In genomic region chr19:53254451-53255341, GRCh38 we compare ENCODE assay signal across 8 cellular contexts. TPM values are rescaled to one million over a fixed set of nuclear protein-coding genes. Genes with fewer than 3 reads are reported as not detected.
DNase-seq lines count a peak whose midpoint lies in the region; ATAC-seq and TF ChIP-seq lines count a peak whose summit lies in the region.

ZNF677 (minus strand) TSS chr19:53254873; CDS start chr19:53251550, 3,323 bp downstream.

- TF ChIP-seq CTCF in BJ (IDR thresholded peaks at IDR 0.05; ENCODE audit: insufficient read depth, low read depth, low read length) (no peak), lung (IDR thresholded peaks at IDR 0.05; ENCODE audit: control extremely low read depth, extremely low read depth) (no peak)

- peak within 1 kb of the TSS; percentile 92 for H3K4me3 ChIP-seq in BJ (ENCODE audit: low read depth, low read length)
- peak within 1 kb of the TSS; percentile 46 for H3K4me3 ChIP-seq in MG63
- peak within 1 kb of the TSS; percentile 77 for H3K4me3 ChIP-seq in lung

- peak; percentile 22 for DNase-seq in BJ (ENCODE audit: low read depth)
- DNase-seq in MG63: peak; percentile 60
- DNase-seq in activated CD8-positive, alpha-beta memory T cell treated with anti-CD3 and anti-CD28 coated beads for 24 hours: peak; percentile 90
- peak; percentile 72 for DNase-seq in effector CD8-positive, alpha-beta T cell (lab: John Stamatoyannopoulos, UW)
- peak; percentile 88 for DNase-seq in lung (ENCODE audit: low spot score)
- DNase-seq in stimulated activated CD4-positive, alpha-beta T cell treated with anti-CD3 and anti-CD28 coated beads, Interleukin-2, amount 100 ng/mL, for 48 hours: peak; percentile 57 to 74
- DNase-seq in NCI-H2107 treated with DMSO at 0.1 percent for 48 hours (lab: John Stamatoyannopoulos, UW; ENCODE audit: unreplicated experiment): no peak

- no peaks in the 10 kb centered on the region for H3K27me3 ChIP-seq in BJ (ENCODE audit: control insufficient read depth, insufficient read depth, low read length)
- no peaks in the 10 kb centered on the region for H3K27me3 ChIP-seq in MG63
- no peaks in the 10 kb centered on the region for H3K27me3 ChIP-seq in lung (ENCODE audit: control insufficient read depth, insufficient read depth)

- H3K4me1 ChIP-seq in lung (ENCODE audit: control insufficient read depth in 2 of 2, insufficient read depth in 2 of 2, low read length in 2 of 2): peaks cover 0 to 2% of the 10 kb centered on the region in 2 donors

- ATAC-seq in lung (ENCODE audit: insufficient read depth, low FRiP score) (peak; percentile 96), HG03439 (IDR thresholded peaks at IDR 0.05; ENCODE audit: unreplicated experiment) (no peak)

- H3K36me3 ChIP-seq in BJ (ENCODE audit: control insufficient read depth, insufficient read depth, low read length) (peaks cover 3% of the 10 kb centered on the region; the same call in 1 of the 2 replicates), MG63 (no peaks in the 10 kb centered on the region), lung (ENCODE audit: control insufficient read depth in 2 of 2, insufficient read depth in 2 of 2, low read length in 2 of 2) (peaks cover 7 to 14% of the 10 kb centered on the region in 2 donors)

- CTCF ChIA-PET in BJ (lab: Yijun Ruan, JAX): no interaction called here

- H3K27ac ChIP-seq in lung (ENCODE audit: low read depth in 1 of 2, low read length in 1 of 2): peak within 1 kb of the TSS; percentile 74 to 86

- 3% methylated on average over 62 to 70 of the region's 70 CpGs for WGBS in lung, 2 donors

- H3K9me3 ChIP-seq in MG63: peaks cover 23% of the 10 kb centered on the region
- peaks cover 0 to 26% of the 10 kb centered on the region in 2 donors for H3K9me3 ChIP-seq in lung (ENCODE audit: control insufficient read depth in 2 of 2, insufficient read depth in 1 of 2, low read length in 1 of 2)

- POLR2A ChIA-PET in BJ (lab: Charles Lee): no interaction called here

RNA-seq across cellular contexts. Expression of gene ZNF677, which starts in this region (rescaled TPM):
- polyA plus RNA-seq in BJ (2011; rRNA removed): 12.9 and 20.4 TPM in 2 replicates
- 5.5 and 6.4 TPM in 2 replicates for polyA minus RNA-seq in BJ (2011; rRNA and poly(A)+ RNA removed)
- 0.59 and 4.7 TPM in 2 replicates for total RNA-seq in MG63 (2014; rRNA removed; shearing (Covaris generic); ENCODE audit: low replicate concordance)
- total RNA-seq in lung: 10 to 100 TPM; 12.6 to 44.7 TPM
- 1 to 10 TPM; 6.7 to 7.8 TPM for polyA plus RNA-seq in lung
